ENCODE assay signal across 22 cellular contexts in the genomic region with DNA sequence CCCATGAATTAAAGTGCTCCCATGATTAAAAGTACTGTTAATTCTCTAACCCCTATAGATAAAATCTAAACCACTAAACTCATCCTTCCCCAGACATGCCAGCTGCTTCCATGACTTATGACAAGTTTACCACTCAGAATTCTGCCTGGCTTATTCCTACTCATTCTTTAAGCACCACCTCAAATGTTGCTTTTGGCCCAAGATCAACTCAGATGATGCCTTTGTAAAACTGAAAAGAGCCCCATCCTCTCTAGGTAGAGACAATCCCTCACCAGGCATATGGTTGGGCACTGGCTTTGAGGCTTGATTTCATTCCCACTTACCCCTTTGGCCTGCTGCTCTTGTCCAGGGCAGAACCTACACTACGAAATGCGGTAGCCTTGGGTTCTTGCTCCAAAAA.
DNase-seq lines count a peak whose midpoint lies in the region; ATAC-seq and TF ChIP-seq lines count a peak whose summit lies in the region.
"Had no signal": no experiment of that assay in that cellular context is flagged by ENCODE, and none has a peak within 500 bp of the region (broad histone marks: within the 10 kb centered on the region; RNA-seq: fewer than 3 reads in every experiment).

No MANE protein-coding gene starts in this region.

- no peaks in the 10 kb centered on the region for H3K27me3 ChIP-seq in SJCRH30
- H3K27me3 ChIP-seq: foreskin keratinocyte, right atrium auricular region, upper lobe of left lung had no signal

- no peak overlapping the region for H3K4me3 ChIP-seq in HEK293 (ENCODE audit: low read depth, low read length)
- no peak overlapping the region for H3K4me3 ChIP-seq in SJCRH30
- H3K4me3 ChIP-seq in fibroblast of villous mesenchyme (ENCODE audit: low read depth, low read length) = no peak overlapping the region
- H3K4me3 ChIP-seq: right atrium auricular region, upper lobe of left lung had no signal

- ATAC-seq in HG02852 (IDR thresholded peaks at IDR 0.05; ENCODE audit: unreplicated experiment) = no peak
- ATAC-seq: activated T-helper 17 cell treated with anti-CD3 and anti-CD28 coated beads, Interleukin-2, amount 50 U/mL, for 72 hours; CD8-positive, alpha-beta T cell; foreskin keratinocyte had no signal

- TF ChIP-seq CTCF in HEK293 (tag by site-specific recombination; IDR thresholded peaks at IDR 0.05) (no peak), fibroblast of villous mesenchyme (IDR thresholded peaks at IDR 0.05; ENCODE audit: insufficient read depth, low read depth, low read length) (no peak)

- POLR2A ChIA-PET in HEK293 (lab: Yijun Ruan, JAX) = no interaction called here

- intact Hi-C loops in cardiac septum (cut with DNase I) = no loop called here

- H3K27ac ChIP-seq in HEK293 (ENCODE audit: extremely low read depth, low read depth, low read length) (no peak overlapping the region), SJCRH30 (peak overlapping the region; percentile 15; the same call in 1 of the 2 replicates)
- H3K27ac ChIP-seq: foreskin keratinocyte, right atrium auricular region, upper lobe of left lung, VCaP had no signal

- H3K4me1 ChIP-seq in HEK293 (ENCODE audit: control insufficient read depth, insufficient read depth, low read length) (peaks cover 6% of the 10 kb centered on the region; the same call in 1 of the 2 replicates), SJCRH30 (peaks cover 16% of the 10 kb centered on the region)

- H3K9me3 ChIP-seq in HEK293 (ENCODE audit: control insufficient read depth, insufficient read depth, low read depth, low read length) (no peaks in the 10 kb centered on the region), SJCRH30 (replicated peaks) (no peaks in the 10 kb centered on the region)
- H3K9me3 ChIP-seq: right atrium auricular region, upper lobe of left lung had no signal

- CTCF ChIA-PET in HEK293 (lab: Yijun Ruan, JAX) = no interaction called here

- H3K36me3 ChIP-seq in HEK293 (ENCODE audit: control insufficient read depth in 2 of 2, insufficient read depth in 1 of 2, low read length in 2 of 2) (no peaks in the 10 kb centered on the region), SJCRH30 (no peaks in the 10 kb centered on the region)
- H3K36me3 ChIP-seq: right atrium auricular region, upper lobe of left lung had no signal

- DNase-seq in DMS79 (lab: John Stamatoyannopoulos, UW) (peak; percentile 54), SJCRH30 (peak; percentile 32 to 62), fibroblast of villous mesenchyme (ENCODE audit: low read depth) (peak; percentile 60), cardiac septum (ENCODE audit: low spot score) (no peak), NCI-H1092 treated with DMSO at 0.1 percent for 48 hours (lab: John Stamatoyannopoulos, UW) (no peak), SIG-M5 treated with dmso at 0.1 percent for 504 hours (lab: John Stamatoyannopoulos, UW; ENCODE audit: unreplicated experiment) (no peak)
- DNase-seq: activated CD4-positive, alpha-beta T cell treated with anti-CD3 and anti-CD28 coated beads, Interleukin-2, amount 50 U/mL, for 1 hour; activated naive CD8-positive, alpha-beta T cell treated with anti-CD3 and anti-CD28 coated beads for 36 hours; CD8-positive, alpha-beta T cell; cortex of kidney; DND-41; H9; kidney glomerular epithelial cell; NCI-H1694; stimulated activated CD8-positive, alpha-beta memory T cell treated with anti-CD3 and anti-CD28 coated beads, Interleukin-4, amount 100 ng/mL, for 48 hours; upper lobe of left lung had no signal

TF ChIP-seq in HEK293, 187 proteins besides CTCF, POLR2A, EP300 and RAD21:
- TF ChIP-seq, protein P1, sequence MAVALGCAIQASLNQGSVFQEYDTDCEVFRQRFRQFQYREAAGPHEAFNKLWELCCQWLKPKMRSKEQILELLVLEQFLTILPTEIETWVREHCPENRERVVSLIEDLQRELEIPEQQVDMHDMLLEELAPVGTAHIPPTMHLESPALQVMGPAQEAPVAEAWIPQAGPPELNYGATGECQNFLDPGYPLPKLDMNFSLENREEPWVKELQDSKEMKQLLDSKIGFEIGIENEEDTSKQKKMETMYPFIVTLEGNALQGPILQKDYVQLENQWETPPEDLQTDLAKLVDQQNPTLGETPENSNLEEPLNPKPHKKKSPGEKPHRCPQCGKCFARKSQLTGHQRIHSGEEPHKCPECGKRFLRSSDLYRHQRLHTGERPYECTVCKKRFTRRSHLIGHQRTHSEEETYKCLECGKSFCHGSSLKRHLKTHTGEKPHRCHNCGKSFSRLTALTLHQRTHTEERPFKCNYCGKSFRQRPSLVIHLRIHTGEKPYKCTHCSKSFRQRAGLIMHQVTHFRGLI (tag by site-specific recombination; IDR thresholded peaks at IDR 0.05) = peak; percentile 60; the same call in 1 of the 2 replicates
- TF ChIP-seq ZNF132 (tag by site-specific recombination; IDR thresholded peaks at IDR 0.05; ENCODE audit: borderline replicate concordance) = no peak

Comparison
In these comparisons a context has a peak if more than half of its experiments do, and no peak if none do; other contexts are left out.
1. DNase-seq: peak in DMS79 (single experiment), SJCRH30 (2 of 2) and fibroblast of villous mesenchyme (single experiment); none in cardiac septum (single experiment), NCI-H1092 treated with DMSO at 0.1 percent for 48 hours (single experiment) and SIG-M5 treated with dmso at 0.1 percent for 504 hours (single experiment).